ENCODE assay signal across 8 cellular contexts in the genomic region with DNA sequence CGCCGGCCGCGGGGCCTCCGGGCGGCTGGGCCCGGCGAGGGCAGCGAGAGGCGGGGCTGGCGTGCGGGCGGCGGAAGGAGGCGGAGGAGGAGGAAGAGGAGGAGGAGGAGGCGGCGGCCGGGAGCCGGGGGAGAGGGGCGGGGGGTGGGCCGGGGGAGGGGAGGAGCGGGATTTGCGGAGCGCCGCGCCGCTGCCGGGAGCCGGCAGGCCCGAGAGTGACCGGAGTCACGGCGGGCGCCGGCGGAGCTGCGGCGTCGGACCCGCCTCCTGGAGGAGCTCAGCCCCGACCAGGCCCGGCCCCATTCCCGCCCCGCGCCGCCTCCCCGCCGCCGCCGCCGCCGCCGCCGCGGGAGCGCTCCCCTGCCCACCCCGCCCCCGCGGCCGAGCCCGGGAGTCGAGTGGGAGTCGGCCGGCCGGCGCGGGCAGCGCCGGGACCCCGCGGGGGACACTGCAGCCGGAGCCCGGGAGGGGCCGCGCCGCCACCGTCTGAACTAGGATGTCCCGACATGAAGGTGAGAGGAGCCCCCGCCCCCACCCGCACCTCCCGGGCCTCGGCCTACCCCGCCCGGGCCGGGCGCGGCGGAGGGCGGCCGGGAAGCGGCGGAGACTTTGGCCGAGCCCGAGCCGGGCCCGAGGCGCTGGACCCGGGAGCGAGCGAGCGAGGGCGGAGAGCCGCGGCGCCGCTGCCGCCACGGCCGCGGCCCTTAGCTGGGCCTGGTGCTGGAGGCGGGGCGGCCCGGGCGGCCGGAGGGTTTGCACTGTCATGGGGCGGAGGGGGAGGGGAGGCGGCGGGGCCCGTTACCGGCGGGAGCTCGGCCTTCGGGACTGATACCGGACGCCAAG. TPM values are rescaled to one million over a fixed set of nuclear protein-coding genes. Genes with fewer than 3 reads are reported as not detected.
DNase-seq lines count a peak whose midpoint lies in the region; ATAC-seq, FAIRE-seq and TF ChIP-seq lines count a peak whose summit lies in the region.

A gene (plus strand): TSS at position 206 of the 843 bp plus-strand sequence. CDS start 291 bp downstream, at position 497.

- H3K27me3 Mint-ChIP-seq in activated naive CD4-positive, alpha-beta T cell treated with anti-CD3 and anti-CD28 coated beads, Interleukin-2, amount 50 U/mL, for 24 hours, result no peaks in the 10 kb centered on the region

- peak in 1 of 2 donors; percentile 37 for TF ChIP-seq POLR2A in suprapubic skin (IDR thresholded peaks at IDR 0.05)

- no peak for TF ChIP-seq EP300 in suprapubic skin (IDR thresholded peaks at IDR 0.05)

- peaks cover 5% of the 10 kb centered on the region for H3K9me3 Mint-ChIP-seq in activated naive CD4-positive, alpha-beta T cell treated with anti-CD3 and anti-CD28 coated beads, Interleukin-2, amount 50 U/mL, for 24 hours

- no peak for FAIRE-seq in D721Med (lab: Jason Lieb, UNC)

- no peaks in the 10 kb centered on the region for H3K9me3 ChIP-seq in suprapubic skin

- H3K4me1 ChIP-seq in suprapubic skin, result peaks cover 52% of the 10 kb centered on the region

- H3K4me1 Mint-ChIP-seq in activated naive CD4-positive, alpha-beta T cell treated with anti-CD3 and anti-CD28 coated beads, Interleukin-2, amount 50 U/mL, for 24 hours, result peaks cover 35% of the 10 kb centered on the region

- no peaks in the 10 kb centered on the region for H3K27me3 ChIP-seq in suprapubic skin

- no peaks in the 10 kb centered on the region for H3K36me3 ChIP-seq in suprapubic skin

- H3K27ac Mint-ChIP-seq in activated naive CD4-positive, alpha-beta T cell treated with anti-CD3 and anti-CD28 coated beads, Interleukin-2, amount 50 U/mL, for 24 hours, result peak within 1 kb of the TSS; percentile 100

- no peak for TF ChIP-seq CTCF in D721Med (IDR thresholded peaks at IDR 0.05; ENCODE audit: insufficient read depth, missing control alignments)
- no peak for TF ChIP-seq CTCF in suprapubic skin (IDR thresholded peaks at IDR 0.05)

- peak; percentile 53 for ATAC-seq in GM21360 (IDR thresholded peaks at IDR 0.05; ENCODE audit: unreplicated experiment)

- peak within 1 kb of the TSS; percentile 99 for H3K4me3 Mint-ChIP-seq in activated naive CD4-positive, alpha-beta T cell treated with anti-CD3 and anti-CD28 coated beads, Interleukin-2, amount 50 U/mL, for 24 hours

- DNase-seq in D721Med (ENCODE audit: insufficient read length, low spot score), result peak; percentile 56
- peak; percentile 42 for DNase-seq in HT1080 (ENCODE audit: low read depth)
- peak; percentile 82 for DNase-seq in SKM-1 treated with dmso at 0.1 percent for 144 hours (lab: John Stamatoyannopoulos, UW; ENCODE audit: unreplicated experiment)
- no peak for DNase-seq in glomerular endothelial cell (ENCODE audit: extremely low read depth, low read depth, low spot score)
- peak; percentile 69 for DNase-seq in occipital lobe (lab: John Stamatoyannopoulos, UW)
- DNase-seq in suprapubic skin (ENCODE audit: low spot score in 2 of 2), result peak; percentile 81 to 86

- peak within 1 kb of the TSS; percentile 84 for H3K4me3 ChIP-seq in suprapubic skin

- H3K36me3 Mint-ChIP-seq in activated naive CD4-positive, alpha-beta T cell treated with anti-CD3 and anti-CD28 coated beads, Interleukin-2, amount 50 U/mL, for 24 hours, result peaks cover 23% of the 10 kb centered on the region

- WGBS in suprapubic skin, result under 1% methylated on average over 22 of the region's 125 CpGs

- H3K27ac ChIP-seq in suprapubic skin, result peak within 1 kb of the TSS; percentile 99

RNA-seq across cellular contexts. Expression of the gene that starts here (rescaled TPM):
- total RNA-seq in HT1080 (2014; rRNA removed; shearing (Covaris generic)), result 60.8 and 70.6 TPM in 2 replicates
- polyA plus RNA-seq in HT1080 (2015; cell fraction: cytosol; rRNA removed), result 72.8 and 102 TPM in 2 replicates
- 42.7 and 45.6 TPM in 2 replicates for polyA plus RNA-seq in HT1080 (2015; cell fraction: nucleus; rRNA removed)
- total RNA-seq in glomerular endothelial cell (44.8 and 54.3 TPM in 2 replicates), occipital lobe (48.8 TPM), suprapubic skin (10 to 100 TPM; 23.5 to 42.6 (median 29.3) TPM)
